In the genomic region with DNA sequence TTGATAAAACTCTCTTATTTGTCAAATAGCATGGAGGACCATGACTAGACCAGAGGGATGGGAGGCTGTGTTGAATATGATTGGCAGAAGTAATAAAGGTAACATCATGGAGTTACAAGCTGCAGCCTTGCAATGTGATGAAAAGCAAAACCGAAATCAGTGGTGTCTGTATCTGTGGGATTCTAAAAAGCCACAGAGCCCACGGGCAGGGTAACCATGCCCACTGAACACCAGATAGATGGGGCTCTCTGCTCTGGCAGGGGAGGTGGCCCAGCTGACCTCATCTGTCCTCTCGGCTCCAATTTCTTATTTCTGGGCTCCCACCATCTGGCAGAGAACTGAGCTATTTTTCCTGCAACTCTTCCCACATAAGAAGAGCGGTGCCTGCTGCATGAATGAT, we compare ENCODE assay signal across 8 cellular contexts.
"Had no signal": no experiment of that assay in that cellular context is flagged by ENCODE, and none has a peak within 500 bp of the region (broad histone marks: within the 10 kb centered on the region; RNA-seq: fewer than 3 reads in every experiment).

No MANE protein-coding gene starts in this region.

- H3K4me1 ChIP-seq: HAP-1 had no signal

- H3K4me3 ChIP-seq: GM23248, HAP-1, K562 had no signal

- H3K9me3 ChIP-seq: HAP-1 had no signal

- ATAC-seq: HCT116, K562 had no signal

- H3K36me3 ChIP-seq: HAP-1 had no signal

- H3K27ac ChIP-seq: GM23248 had no signal

- H3K4me3 Mint-ChIP-seq: HFFc6 had no signal

- H2AFZ ChIP-seq: GM23248 had no signal

- DNase-seq: GM23248, GOT3, H7, HFFc6, IMR-90 had no signal

- H3K27ac Mint-ChIP-seq: HFFc6 had no signal

- H3K9ac ChIP-seq: GM23248 had no signal
